8 cellular contexts compared by ENCODE assay signal in the genomic region with DNA sequence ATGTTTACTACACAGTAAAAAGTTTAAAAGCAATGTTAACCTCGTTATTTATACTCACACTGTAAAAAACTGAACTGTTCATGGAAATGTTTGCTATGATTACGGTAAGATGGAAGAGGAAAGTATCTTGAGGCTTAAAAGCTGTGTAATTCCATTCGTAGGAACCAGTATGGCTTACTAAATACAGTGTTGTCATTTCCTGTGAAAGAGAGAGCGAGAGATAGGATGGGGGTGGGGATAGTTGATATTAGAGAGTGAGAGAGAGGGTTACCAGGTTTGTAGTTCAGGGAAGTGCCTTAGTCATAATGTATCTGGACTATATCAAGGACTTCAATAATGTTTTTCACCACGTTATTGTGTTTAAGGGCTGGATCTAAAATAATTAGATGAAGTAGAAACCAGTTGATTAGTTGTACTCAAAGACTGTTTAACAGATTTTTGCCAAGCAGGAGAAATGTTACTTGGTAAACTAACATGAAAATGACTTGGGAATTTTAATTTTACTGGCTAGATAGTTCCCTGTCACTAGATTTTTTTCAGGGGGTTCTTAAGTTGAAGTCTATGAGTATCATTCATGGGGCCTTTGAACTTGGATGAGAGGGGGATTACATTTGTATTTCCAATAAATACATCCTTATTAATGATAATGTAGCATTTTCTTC. TPM values are rescaled to one million over a fixed set of nuclear protein-coding genes. Genes with fewer than 3 reads are reported as not detected.
DNase-seq lines count a peak whose midpoint lies in the region; FAIRE-seq and TF ChIP-seq lines count a peak whose summit lies in the region.

No MANE protein-coding gene starts in this region.

- H3K4me3 ChIP-seq in HEK293 (ENCODE audit: low read depth, low read length) (no peak overlapping the region), keratinocyte (ENCODE audit: control insufficient read depth in 2 of 3, extremely low read depth in 1 of 3, insufficient read depth in 2 of 3, low read depth in 1 of 3, low read length in 3 of 3) (no peak overlapping the region)

- H3K27me3 ChIP-seq in keratinocyte (ENCODE audit: control insufficient read depth, extremely low read depth, insufficient read depth, low read length) = no peaks in the 10 kb centered on the region

- in situ Hi-C loops in ACHN (cut with HindIII; ENCODE audit: low pct_ligation_motif_present, low pct_unique_long_range_greater_than_20kb, low sequenced_read_pairs) = no loop called here

- CTCF ChIA-PET in HEK293 (lab: Yijun Ruan, JAX) = interaction anchor here (1.1 to 1.5 kb wide), 2 partner anchors 9 to 14 kb away, joined by 3 to 6 read pairs; no protein-coding TSS in a partner anchor

- no peak overlapping the region for H2AFZ ChIP-seq in keratinocyte (ENCODE audit: control insufficient read depth, low read length)

- FAIRE-seq in keratinocyte (lab: Jason Lieb, UNC) = peak; percentile 9

- peaks cover 3% of the 10 kb centered on the region for H4K20me1 ChIP-seq in keratinocyte (ENCODE audit: control insufficient read depth, extremely low read depth, insufficient read depth, low read length)

- no peaks in the 10 kb centered on the region for H3K9me1 ChIP-seq in keratinocyte (ENCODE audit: control insufficient read depth, extremely low read depth, insufficient read depth, low read length)

- H3K9ac ChIP-seq in keratinocyte (ENCODE audit: control insufficient read depth, extremely low read depth, insufficient read depth, low read length) = no peak overlapping the region

- H3K79me2 ChIP-seq in keratinocyte (ENCODE audit: control insufficient read depth, insufficient read depth, low read length) = peaks cover 96% of the 10 kb centered on the region

- TF ChIP-seq CTCF in HEK293 (tag by site-specific recombination; IDR thresholded peaks at IDR 0.05) (no peak), keratinocyte (optimal IDR thresholded peaks at IDR 0.05 in 1 of 3, IDR thresholded peaks at IDR 0.05 in 1 of 3, conservative IDR thresholded peaks at IDR 0.05 in 1 of 3; ENCODE audit: extremely low read depth in 1 of 3, insufficient read depth in 2 of 3, low read length in 3 of 3) (no peak)

- H3K36me3 ChIP-seq in HEK293 (ENCODE audit: control insufficient read depth in 2 of 2, insufficient read depth in 1 of 2, low read length in 2 of 2) = no peaks in the 10 kb centered on the region
- no peaks in the 10 kb centered on the region for H3K36me3 ChIP-seq in keratinocyte (ENCODE audit: control insufficient read depth in 2 of 2, extremely low read depth in 1 of 2, insufficient read depth in 2 of 2, low read length in 2 of 2)

- POLR2A ChIA-PET in HEK293 (lab: Yijun Ruan, JAX) = interaction anchor here (1.7 kb wide), 1 partner anchor 27 kb away, joined by 3 read pairs; no protein-coding TSS in a partner anchor

- dilution Hi-C loops in keratinocyte (cut with MboI; ENCODE audit: extremely low pct_ligation_motif_present, low sequenced_read_pairs) = no loop called here

- peak overlapping the region; percentile 1 for H3K4me2 ChIP-seq in keratinocyte (ENCODE audit: control insufficient read depth, extremely low read depth, insufficient read depth, low read depth, low read length)

- peak; percentile 71 for DNase-seq in ACHN
- peak; percentile 96 for DNase-seq in amniotic epithelial cell (ENCODE audit: low read depth)
- DNase-seq in keratinocyte (ENCODE audit: low read depth, low spot score) = no peak
- DNase-seq in NCI-H1930 (lab: John Stamatoyannopoulos, UW) = no peak
- DNase-seq in 8988T = no peak
- no peak for DNase-seq in GM19238 (ENCODE audit: insufficient read length, low spot score)
- DNase-seq in NCI-H2029 (lab: John Stamatoyannopoulos, UW) = no peak

- H3K9me3 ChIP-seq in HEK293 (ENCODE audit: control insufficient read depth, insufficient read depth, low read depth, low read length) = no peaks in the 10 kb centered on the region
- no peaks in the 10 kb centered on the region for H3K9me3 ChIP-seq in keratinocyte (ENCODE audit: control insufficient read depth, low read depth, low read length)

- peaks cover 38% of the 10 kb centered on the region for H3K4me1 ChIP-seq in HEK293 (ENCODE audit: control insufficient read depth, insufficient read depth, low read length)
- peaks cover 31% of the 10 kb centered on the region for H3K4me1 ChIP-seq in keratinocyte (ENCODE audit: control insufficient read depth, extremely low read depth, insufficient read depth, low read length)

- H3K27ac ChIP-seq in HEK293 (ENCODE audit: extremely low read depth, low read depth, low read length) (no peak overlapping the region), keratinocyte (ENCODE audit: control insufficient read depth, insufficient read depth, low read length) (no peak overlapping the region)

TF ChIP-seq in HEK293, 187 proteins besides CTCF, POLR2A, EP300 and RAD21 (continues in another document):
- TF ChIP-seq PRDM1 (tag by site-specific recombination; IDR thresholded peaks at IDR 0.05) (peak; percentile 92), ZNF600 (tag by site-specific recombination; IDR thresholded peaks at IDR 0.05) (0 out of 2 replicates have a peak, but pooled peaks have one; percentile 32), ZBTB20 (tag by site-specific recombination; IDR thresholded peaks at IDR 0.05) (peak; percentile 93), EGR2 (tag by site-specific recombination; IDR thresholded peaks at IDR 0.05; ENCODE audit: low read depth) (no peak), ZNF549 (tag by site-specific recombination; IDR thresholded peaks at IDR 0.05) (no peak), ZXDB (tag by site-specific recombination; IDR thresholded peaks at IDR 0.05) (0 out of 2 replicates have a peak, but pooled peaks have one; percentile 46), ZNF501 (tag by site-specific recombination; IDR thresholded peaks at IDR 0.05) (no peak), HIC1 (tag by site-specific recombination; IDR thresholded peaks at IDR 0.05) (0 out of 2 replicates have a peak, but pooled peaks have one; percentile 13), ZBTB17 (tag by site-specific recombination; IDR thresholded peaks at IDR 0.05) (peak; percentile 54; the same call in 1 of the 2 replicates), SP7 (tag by site-specific recombination; IDR thresholded peaks at IDR 0.05) (peak; percentile 48; the same call in 1 of the 2 replicates), ZNF530 (tag by site-specific recombination; IDR thresholded peaks at IDR 0.05; ENCODE audit: low read depth) (no peak), ZNF629 (tag by site-specific recombination; IDR thresholded peaks at IDR 0.05) (peak; percentile 65), ZNF596 (tag by site-specific recombination; IDR thresholded peaks at IDR 0.05) (peak; percentile 42; the same call in 1 of the 2 replicates), PRDM6 (tag by site-specific recombination; IDR thresholded peaks at IDR 0.05) (peak; percentile 57)
- TF ChIP-seq, protein P1, sequence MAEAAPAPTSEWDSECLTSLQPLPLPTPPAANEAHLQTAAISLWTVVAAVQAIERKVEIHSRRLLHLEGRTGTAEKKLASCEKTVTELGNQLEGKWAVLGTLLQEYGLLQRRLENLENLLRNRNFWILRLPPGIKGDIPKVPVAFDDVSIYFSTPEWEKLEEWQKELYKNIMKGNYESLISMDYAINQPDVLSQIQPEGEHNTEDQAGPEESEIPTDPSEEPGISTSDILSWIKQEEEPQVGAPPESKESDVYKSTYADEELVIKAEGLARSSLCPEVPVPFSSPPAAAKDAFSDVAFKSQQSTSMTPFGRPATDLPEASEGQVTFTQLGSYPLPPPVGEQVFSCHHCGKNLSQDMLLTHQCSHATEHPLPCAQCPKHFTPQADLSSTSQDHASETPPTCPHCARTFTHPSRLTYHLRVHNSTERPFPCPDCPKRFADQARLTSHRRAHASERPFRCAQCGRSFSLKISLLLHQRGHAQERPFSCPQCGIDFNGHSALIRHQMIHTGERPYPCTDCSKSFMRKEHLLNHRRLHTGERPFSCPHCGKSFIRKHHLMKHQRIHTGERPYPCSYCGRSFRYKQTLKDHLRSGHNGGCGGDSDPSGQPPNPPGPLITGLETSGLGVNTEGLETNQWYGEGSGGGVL (tag by site-specific recombination; IDR thresholded peaks at IDR 0.05) = peak; percentile 60

RNA-seq across cellular contexts. Expression of gene AFDN, which starts 30.4 kb away (rescaled TPM):
- 36.4 to 46.5 TPM (median 40.7 TPM) in 3 replicates for polyA plus RNA-seq in keratinocyte
- 289 TPM for polyA plus RNA-seq in keratinocyte (2011; ENCODE audit: low read depth)
- polyA plus RNA-seq in keratinocyte (2011; cell fraction: cytosol; rRNA removed) = 23.4 and 24.1 TPM in 2 replicates
- 96.3 and 122 TPM in 2 replicates for polyA plus RNA-seq in keratinocyte (2011; cell fraction: nucleus; rRNA removed)
- polyA plus RNA-seq in keratinocyte (2012; ENCODE audit: low replicate concordance) = 46.0 and 83.8 TPM in 2 replicates
- 42.2 to 120 TPM (median 58.9 TPM) in 3 replicates for polyA minus RNA-seq in keratinocyte
- polyA minus RNA-seq in keratinocyte (2011; cell fraction: cytosol; rRNA and poly(A)+ RNA removed) = 37.8 TPM
- 119 and 181 TPM in 2 replicates for polyA minus RNA-seq in keratinocyte (2011; cell fraction: nucleus; rRNA and poly(A)+ RNA removed)

Comparison
In these comparisons a context has a peak if more than half of its experiments do, and no peak if none do; other contexts are left out.
1. DNase-seq: peak in ACHN (single experiment) and amniotic epithelial cell (single experiment); none in keratinocyte (single experiment), NCI-H1930 (0 of 2), 8988T (single experiment), GM19238 (single experiment) and NCI-H2029 (single experiment).